Comparison of ENCODE assay signal across 1 cellular context in genomic region chr5:160421625-160422258, GRCh38.
TF ChIP-seq lines count a peak whose summit lies in the region.

Gene PTTG1, plus strand, starts transcription at chr5:160421855. Its CDS starts 458 bp downstream, at chr5:160422313.

TF ChIP-seq in SK-N-SH, 30 proteins besides CTCF, POLR2A, EP300 and RAD21 (continued from another document):
- TF ChIP-seq ELF1 (IDR thresholded peaks at IDR 0.05) (no peak), RCOR1 (IDR thresholded peaks at IDR 0.05; ENCODE audit: low read length) (no peak; the same call in 1 of the 2 replicates), ZBTB33 (IDR thresholded peaks at IDR 0.05; ENCODE audit: borderline replicate concordance, low read depth) (0 out of 2 replicates have a peak, but pooled peaks have one; percentile 11), GATA2 (CRISPR knock-in tag; IDR thresholded peaks at IDR 0.05) (no peak), NFIC (IDR thresholded peaks at IDR 0.05; ENCODE audit: borderline replicate concordance) (0 out of 2 replicates have a peak, but pooled peaks have one; percentile 4), USF1 (IDR thresholded peaks at IDR 0.05; ENCODE audit: borderline replicate concordance, low read depth) (no peak), SMC3 (IDR thresholded peaks at IDR 0.05; ENCODE audit: low read depth, low read length) (no peak), REST (IDR thresholded peaks at IDR 0.05; ENCODE audit: low read depth, low read length) (no peak), FOXJ3 (CRISPR knock-in tag; IDR thresholded peaks at IDR 0.05) (no peak), USF2 (IDR thresholded peaks at IDR 0.05; ENCODE audit: borderline replicate concordance, low read depth, low read length) (no peak), MEF2A (IDR thresholded peaks at IDR 0.05; ENCODE audit: borderline replicate concordance, low read depth) (no peak), GABPA (IDR thresholded peaks at IDR 0.05; ENCODE audit: low read depth) (no peak), PBX3 (IDR thresholded peaks at IDR 0.05) (no peak)
